In the genomic region with DNA sequence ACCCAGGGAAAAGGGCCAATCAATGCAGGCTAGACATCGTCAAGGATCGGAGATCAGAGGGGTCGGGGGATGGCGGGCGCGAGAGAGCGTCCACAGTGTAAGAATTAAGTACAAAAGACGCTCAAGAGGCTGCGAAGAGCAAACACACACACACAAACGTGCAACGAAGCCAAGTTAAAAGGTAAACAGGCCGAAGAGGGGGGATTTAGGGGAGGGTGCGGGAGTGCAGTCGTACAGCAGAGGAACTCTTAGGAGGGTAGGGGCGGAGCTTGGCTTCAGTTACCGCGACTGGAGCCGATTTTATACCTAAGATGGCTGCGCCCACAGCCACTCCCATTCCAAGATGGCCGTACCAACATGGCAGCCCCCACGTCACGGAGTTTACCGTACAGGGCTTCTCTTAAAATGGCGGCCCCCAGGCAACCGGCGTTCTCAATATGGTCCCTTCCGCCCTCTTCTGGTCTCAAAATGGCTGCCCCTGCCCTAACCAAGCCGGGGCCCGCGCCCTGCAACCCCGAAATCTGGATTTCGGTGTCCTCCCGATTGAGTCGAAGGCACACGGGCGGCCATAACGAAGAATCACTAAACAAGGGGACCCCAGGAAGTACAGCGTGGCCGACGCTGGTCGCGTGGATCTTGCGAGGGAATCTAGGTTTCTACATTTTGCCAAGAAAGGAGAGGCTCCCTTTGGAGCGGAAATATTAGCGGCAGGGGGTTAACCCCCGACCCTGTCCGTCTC, we compare ENCODE assay signal across 8 cellular contexts. TPM values are rescaled to one million over a fixed set of nuclear protein-coding genes. Genes with fewer than 3 reads are reported as not detected.
DNase-seq lines count a peak whose midpoint lies in the region; ATAC-seq and TF ChIP-seq lines count a peak whose summit lies in the region.

No MANE protein-coding gene starts in this region.

- peak overlapping the region; percentile 97 for H3K27ac Mint-ChIP-seq in activated CD4-positive, alpha-beta T cell treated with anti-CD3 and anti-CD28 coated beads for 36 hours

- H3K4me3 ChIP-seq in choroid plexus epithelial cell (ENCODE audit: low read depth, low read length) = peak overlapping the region; percentile 68

- no peak for TF ChIP-seq CTCF in choroid plexus epithelial cell (conservative IDR thresholded peaks at IDR 0.05; ENCODE audit: low read depth, low read length)

- ATAC-seq in GM18519 (IDR thresholded peaks at IDR 0.05; ENCODE audit: low FRiP score, unreplicated experiment) (peak; percentile 40), HG03060 (IDR thresholded peaks at IDR 0.05; ENCODE audit: low read depth, unreplicated experiment) (peak; percentile 69)
- peak; percentile 86 for ATAC-seq in activated CD4-positive, alpha-beta T cell treated with anti-CD3 and anti-CD28 coated beads for 36 hours

- peaks cover 48% of the 10 kb centered on the region for H3K36me3 Mint-ChIP-seq in activated CD4-positive, alpha-beta T cell treated with anti-CD3 and anti-CD28 coated beads for 36 hours (ENCODE audit: low read depth)

- no peaks in the 10 kb centered on the region for H3K9me3 Mint-ChIP-seq in activated CD4-positive, alpha-beta T cell treated with anti-CD3 and anti-CD28 coated beads for 36 hours (ENCODE audit: low read depth)

- peak; percentile 99 for DNase-seq in NCI-H2227 (lab: John Stamatoyannopoulos, UW; ENCODE audit: unreplicated experiment)
- peak; percentile 98 for DNase-seq in activated CD4-positive, alpha-beta T cell treated with anti-CD3 and anti-CD28 coated beads for 36 hours
- peak; percentile 99 for DNase-seq in choroid plexus epithelial cell (ENCODE audit: low read depth)
- DNase-seq in kidney tubule cell (ENCODE audit: low spot score) = peak; percentile 97
- DNase-seq in stimulated activated CD4-positive, alpha-beta T cell treated with anti-CD3 and anti-CD28 coated beads, Interleukin-15, amount 100 ng/mL, for 48 hours (ENCODE audit: low read depth in 2 of 2) = peak; percentile 94
- DNase-seq in HK-2 (ENCODE audit: unreplicated experiment) = no peak

- intact Hi-C loops in activated CD4-positive, alpha-beta T cell treated with anti-CD3 and anti-CD28 coated beads for 36 hours (cut with DNase I, micrococcal nuclease) = loop anchor here (1.0 to 5.0 kb wide), 11 partner anchors 18 to 172 kb away; a partner anchor contains a TSS

- POLR2A ChIA-PET in activated CD4-positive, alpha-beta T cell treated with anti-CD3 and anti-CD28 coated beads for 36 hours (lab: Charles Lee) = interaction anchor here (0.5 to 3.2 kb wide), 13 partner anchors 9 to 157 kb away, joined by 3 to 16 read pairs (median 3); a partner anchor contains a TSS

- CTCF ChIA-PET in activated CD4-positive, alpha-beta T cell treated with anti-CD3 and anti-CD28 coated beads for 36 hours (lab: Charles Lee) = interaction anchor here (0.6 to 1.8 kb wide), 9 partner anchors 8 to 158 kb away, joined by 3 to 6 read pairs (median 3); a partner anchor contains a TSS

- peaks cover 66% of the 10 kb centered on the region for H3K4me1 Mint-ChIP-seq in activated CD4-positive, alpha-beta T cell treated with anti-CD3 and anti-CD28 coated beads for 36 hours

- peak overlapping the region; percentile 86 for H3K4me3 Mint-ChIP-seq in activated CD4-positive, alpha-beta T cell treated with anti-CD3 and anti-CD28 coated beads for 36 hours

- no peaks in the 10 kb centered on the region for H3K27me3 Mint-ChIP-seq in activated CD4-positive, alpha-beta T cell treated with anti-CD3 and anti-CD28 coated beads for 36 hours

RNA-seq across cellular contexts. Expression of a gene that starts 2.0 kb away (rescaled TPM):
- not detected for total RNA-seq in activated CD4-positive, alpha-beta T cell treated with anti-CD3 and anti-CD28 coated beads for 36 hours

RNA-seq across cellular contexts. Expression of a gene that starts 2.2 kb away (rescaled TPM):
- total RNA-seq in activated CD4-positive, alpha-beta T cell treated with anti-CD3 and anti-CD28 coated beads for 36 hours = 10 to 100 TPM; 16.7 to 28.0 TPM

RNA-seq across cellular contexts. Expression of a gene that starts 17.8 kb away (rescaled TPM):
- 10 to 100 TPM; 48.7 to 59.6 TPM for total RNA-seq in activated CD4-positive, alpha-beta T cell treated with anti-CD3 and anti-CD28 coated beads for 36 hours

RNA-seq across cellular contexts. Expression of a gene that starts 18.9 kb away (rescaled TPM):
- 10 to 100 TPM; 40.8 to 54.1 TPM for total RNA-seq in activated CD4-positive, alpha-beta T cell treated with anti-CD3 and anti-CD28 coated beads for 36 hours

RNA-seq across cellular contexts. Expression of a gene that starts 20.1 kb away (rescaled TPM):
- total RNA-seq in activated CD4-positive, alpha-beta T cell treated with anti-CD3 and anti-CD28 coated beads for 36 hours = under 1 TPM in 1 of 2 experiments, not detected in 1; 0.16 TPM
